Comparison of ENCODE assay signal across 32 cellular contexts in the genomic region with DNA sequence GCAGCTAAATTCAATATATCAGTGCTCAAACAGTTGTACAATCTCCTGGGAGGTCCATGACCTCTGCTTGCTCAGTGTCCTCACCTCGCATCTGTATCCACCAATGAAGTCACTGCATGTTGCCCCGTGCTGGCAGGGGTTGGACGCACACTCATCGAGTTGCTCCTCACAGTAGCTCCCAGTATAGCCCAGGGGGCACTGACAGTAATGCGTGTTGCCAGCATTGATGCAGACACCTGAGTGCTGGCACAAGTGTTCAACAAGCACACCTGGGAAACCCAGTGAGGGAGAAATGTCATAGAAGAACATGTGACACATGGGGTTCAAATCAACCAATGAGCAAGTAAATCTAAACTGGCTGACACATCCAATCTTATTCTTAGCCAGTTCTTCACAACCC. TPM values are rescaled to one million over a fixed set of nuclear protein-coding genes. Genes with fewer than 3 reads are reported as not detected.
"Had no signal": no experiment of that assay in that cellular context is flagged by ENCODE, and none has a peak within 500 bp of the region (broad histone marks: within the 10 kb centered on the region; RNA-seq: fewer than 3 reads in every experiment).

No MANE protein-coding gene starts in this region.

- H3K27me3 ChIP-seq: neural progenitor cell, ovary, right lobe of liver, sigmoid colon, stomach, thyroid gland, tibial nerve, upper lobe of left lung, vagina had no signal

- H3K4me3 ChIP-seq: neural progenitor cell, ovary, psoas muscle, right lobe of liver, sigmoid colon, stomach, thoracic aorta, thyroid gland, tibial nerve, upper lobe of left lung, vagina had no signal

- H3K4me3 Mint-ChIP-seq: natural killer cell treated with Interleukin-12 subunit alpha and Interleukin-12 subunit beta and Interleukin-15 and Interleukin-18, amount 100 ng/mL, for 72 hours; neural progenitor cell; stimulated activated effector memory CD8-positive, alpha-beta T cell treated with anti-CD3 and anti-CD28 coated beads, Interleukin-12 subunit alpha, Interleukin-12 subunit beta, amount 100 ng/mL, for 72 hours; stimulated activated naive B cell treated with anti-CD40 and anti-IgM and Interleukin-4, amounts not matched to agents 10 μg/mL and 1 μg/mL and 100 μg/mL, for 72 hours; stimulated activated naive CD8-positive, alpha-beta T cell treated with anti-CD3 and anti-CD28 coated beads, Interleukin-15, Interleukin-2, amounts not matched to agents 100 ng/mL and 50 ng/mL, for 24 hours had no signal

- H3K27ac Mint-ChIP-seq: natural killer cell treated with Interleukin-12 subunit alpha and Interleukin-12 subunit beta and Interleukin-15 and Interleukin-18, amount 100 ng/mL, for 72 hours; neural progenitor cell; progenitor cell of endocrine pancreas; stimulated activated effector memory CD8-positive, alpha-beta T cell treated with anti-CD3 and anti-CD28 coated beads, Interleukin-12 subunit alpha, Interleukin-12 subunit beta, amount 100 ng/mL, for 72 hours; stimulated activated naive B cell treated with anti-CD40 and anti-IgM and Interleukin-4, amounts not matched to agents 10 μg/mL and 1 μg/mL and 100 μg/mL, for 72 hours; stimulated activated naive CD8-positive, alpha-beta T cell treated with anti-CD3 and anti-CD28 coated beads, Interleukin-15, Interleukin-2, amounts not matched to agents 100 ng/mL and 50 ng/mL, for 24 hours had no signal

- H3K9me3 ChIP-seq: ovary, psoas muscle, right lobe of liver, thoracic aorta, thyroid gland, vagina had no signal

- H3K4me1 ChIP-seq: neural progenitor cell, parathyroid adenoma, psoas muscle, right lobe of liver, stomach, thyroid gland, upper lobe of left lung, vagina had no signal

- H3K4me1 Mint-ChIP-seq: neural progenitor cell; stimulated activated effector memory CD8-positive, alpha-beta T cell treated with anti-CD3 and anti-CD28 coated beads, Interleukin-12 subunit alpha, Interleukin-12 subunit beta, amount 100 ng/mL, for 72 hours; stimulated activated naive B cell treated with anti-CD40 and anti-IgM and Interleukin-4, amounts not matched to agents 10 μg/mL and 1 μg/mL and 100 μg/mL, for 72 hours had no signal

- H3K27ac ChIP-seq: neural progenitor cell, ovary, parathyroid adenoma, psoas muscle, right lobe of liver, sigmoid colon, stomach, thoracic aorta, thyroid gland, tibial nerve, upper lobe of left lung, vagina had no signal

- DNase-seq: occipital lobe; ovary; posterior cingulate gyrus; psoas muscle; right cardiac atrium; right lobe of liver; sigmoid colon; small intestine; stimulated activated CD4-positive, alpha-beta T cell treated with anti-CD3 and anti-CD28 coated beads, Interleukin-15, amount 100 ng/mL, for 24 hours; stimulated activated CD4-positive, alpha-beta T cell treated with anti-CD3 and anti-CD28 coated beads, Interleukin-2, amount 100 ng/mL, for 24 hours; stimulated activated CD4-positive, alpha-beta T cell treated with anti-CD3 and anti-CD28 coated beads, Interleukin-2, amount 100 ng/mL, for 48 hours; stimulated activated CD4-positive, alpha-beta T cell treated with anti-CD3 and anti-CD28 coated beads, Interleukin-4, amount 100 ng/mL, for 24 hours; stimulated activated naive B cell treated with anti-CD40 and anti-IgM and Interleukin-4, amounts not matched to agents 10 μg/mL and 1 μg/mL and 100 μg/mL, for 72 hours; stimulated activated naive CD4-positive, alpha-beta T cell treated with Interleukin-2 at 50 U/mL for 16 hours; stomach; thyroid gland; upper lobe of left lung had no signal

- ATAC-seq: natural killer cell treated with Interleukin-12 subunit alpha and Interleukin-12 subunit beta and Interleukin-15 and Interleukin-18, amount 100 ng/mL, for 72 hours; psoas muscle; right cardiac atrium; right lobe of liver; stimulated activated effector memory CD8-positive, alpha-beta T cell treated with anti-CD3 and anti-CD28 coated beads, Interleukin-12 subunit alpha, Interleukin-12 subunit beta, amount 100 ng/mL, for 72 hours; stimulated activated naive B cell treated with anti-CD40 and anti-IgM and Interleukin-4, amounts not matched to agents 10 μg/mL and 1 μg/mL and 100 μg/mL, for 72 hours had no signal

- H3K27me3 Mint-ChIP-seq: natural killer cell treated with Interleukin-12 subunit alpha and Interleukin-12 subunit beta and Interleukin-15 and Interleukin-18, amount 100 ng/mL, for 72 hours; progenitor cell of endocrine pancreas; stimulated activated naive B cell treated with anti-CD40 and anti-IgM and Interleukin-4, amounts not matched to agents 10 μg/mL and 1 μg/mL and 100 μg/mL, for 72 hours; stimulated activated naive CD8-positive, alpha-beta T cell treated with anti-CD3 and anti-CD28 coated beads, Interleukin-15, Interleukin-2, amounts not matched to agents 100 ng/mL and 50 ng/mL, for 24 hours had no signal

RNA-seq across cellular contexts. Expression of a gene that starts 40.9 kb away (rescaled TPM):
- total RNA-seq: natural killer cell treated with Interleukin-12 subunit alpha and Interleukin-12 subunit beta and Interleukin-15 and Interleukin-18, amount 100 ng/mL, for 72 hours; occipital lobe; osteoblast; ovary; progenitor cell of endocrine pancreas; psoas muscle; renal cortical epithelial cell; right cardiac atrium; right lobe of liver; sigmoid colon; skeletal muscle tissue; stomach; subcutaneous adipose tissue; temporal lobe; thoracic aorta; tibial nerve; upper lobe of left lung; ureter; vagina had no signal
